Comparison of ENCODE assay signal across 19 cellular contexts in the genomic region with DNA sequence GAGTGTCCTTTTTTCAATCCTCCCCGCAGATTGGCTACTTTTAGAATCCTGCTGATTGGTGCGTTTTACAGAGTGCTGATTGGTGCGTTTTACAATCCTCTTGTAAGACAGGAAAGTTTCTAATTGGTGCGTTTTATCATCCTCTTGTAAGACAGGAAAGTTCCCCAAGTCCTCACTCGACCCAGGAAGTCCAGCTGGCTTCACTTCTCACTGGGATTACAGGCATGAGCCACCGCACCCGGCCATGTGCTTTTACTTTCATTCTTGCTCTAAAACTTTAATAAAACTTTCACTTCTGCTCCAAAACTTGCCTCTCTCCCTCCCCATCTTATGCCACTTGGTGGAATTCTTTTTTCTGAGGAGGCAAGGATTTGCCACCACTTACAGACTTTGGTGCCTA. TPM values are rescaled to one million over a fixed set of nuclear protein-coding genes. Genes with fewer than 3 reads are reported as not detected.
DNase-seq lines count a peak whose midpoint lies in the region; ATAC-seq, FAIRE-seq and TF ChIP-seq lines count a peak whose summit lies in the region.
"Had no signal": no experiment of that assay in that cellular context is flagged by ENCODE, and none has a peak within 500 bp of the region (broad histone marks: within the 10 kb centered on the region; RNA-seq: fewer than 3 reads in every experiment).

No MANE protein-coding gene starts in this region.

- DNase-seq in AG10803 (ENCODE audit: low read depth) (peak; percentile 25), GM12891 (ENCODE audit: insufficient read length, low spot score) (no peak), RPMI8226 (peak; percentile 14), medulla oblongata (ENCODE audit: extremely low spot score) (peak; percentile 50), cerebellar cortex (ENCODE audit: low spot score) (no peak)
- DNase-seq: activated naive CD4-positive, alpha-beta T cell; HFFc6; islet precursor cell; NCI-H1105 treated with DMSO at 0.1 percent for 48 hours; NCI-H748 treated with DMSO at 0.1 percent for 48 hours; occipital lobe; stimulated activated CD4-positive, alpha-beta T cell treated with anti-CD3 and anti-CD28 coated beads, Interleukin-2, amount 100 ng/mL, for 24 hours; T-helper 17 cell had no signal

- no peak for TF ChIP-seq CTCF in AG10803 (conservative IDR thresholded peaks at IDR 0.05; ENCODE audit: low read length)

- no peak overlapping the region for H3K4me3 ChIP-seq in AG10803 (ENCODE audit: low read length)
- H3K4me3 ChIP-seq: heart right ventricle, thoracic aorta had no signal

- no peak for TF ChIP-seq POLR2A in GM12891 (IDR thresholded peaks at IDR 0.05; ENCODE audit: low read depth, low read length)

- no peak for FAIRE-seq in GM12891 (lab: Jason Lieb, UNC)

- no peak for ATAC-seq in HG03439 (IDR thresholded peaks at IDR 0.05; ENCODE audit: unreplicated experiment)
- no peak for ATAC-seq in GM21423 (IDR thresholded peaks at IDR 0.05; ENCODE audit: unreplicated experiment)
- no peak for ATAC-seq in HG02642 (IDR thresholded peaks at IDR 0.05; ENCODE audit: poor library complexity, unreplicated experiment)
- ATAC-seq: heart right ventricle, right cardiac atrium, T-helper 17 cell had no signal

TF ChIP-seq in GM12891, 5 proteins besides CTCF, POLR2A, EP300 and RAD21:
- TF ChIP-seq PAX5 (IDR thresholded peaks at IDR 0.05; ENCODE audit: insufficient read depth, low read length, severe bottlenecking): no peak
- TF ChIP-seq SPI1 (IDR thresholded peaks at IDR 0.05; ENCODE audit: low read depth, low read length): peak; percentile 82
TF ChIP-seq in GM12891: peak in this region for 1.

RNA-seq across cellular contexts. Expression of a gene that starts 17.0 kb away (rescaled TPM):
- polyA plus RNA-seq in GM12891 (2012; ENCODE audit: low read depth, missing spikeins): 22.8 TPM

Comparison
In these comparisons a context has a peak if more than half of its experiments do, and no peak if none do; other contexts are left out.
1. DNase-seq: peak in AG10803 (single experiment), RPMI8226 (single experiment) and medulla oblongata (single experiment); none in GM12891 (single experiment) and cerebellar cortex (single experiment).